34 cellular contexts compared by ENCODE assay signal in the genomic region with DNA sequence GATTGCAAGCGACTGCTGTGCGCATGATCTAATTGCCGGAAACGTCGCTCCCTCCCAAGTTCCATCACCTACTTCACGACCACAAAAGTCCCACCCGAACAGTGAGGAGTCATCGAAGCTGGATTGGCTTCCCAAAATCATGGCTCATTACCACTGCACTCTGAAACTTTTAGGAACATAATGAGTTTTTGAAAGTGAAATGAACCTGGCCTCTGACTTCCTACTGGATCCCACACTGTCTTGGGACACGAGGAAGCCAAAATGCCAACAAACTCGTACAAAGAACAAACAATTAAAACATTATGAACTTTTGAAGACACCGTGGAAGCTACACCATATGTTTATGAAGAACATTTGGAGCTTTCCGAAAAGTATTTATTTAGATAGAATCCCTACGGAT.
"Had no signal": no experiment of that assay in that cellular context is flagged by ENCODE, and none has a peak within 500 bp of the region (broad histone marks: within the 10 kb centered on the region; RNA-seq: fewer than 3 reads in every experiment).

No MANE protein-coding gene starts in this region.

- H3K36me3 ChIP-seq: MG63 had no signal

- H3K9me3 ChIP-seq: MG63 had no signal

- DNase-seq: Karpas-422, Kasumi-1, MG63, MM.1S, MV-4-11, NCI-H1048, NCI-H1092, NCI-H1092 treated with DMSO at 0.1 percent for 48 hours, NCI-H1105, NCI-H1105 treated with DMSO at 0.1 percent for 48 hours, NCI-H1417, NCI-H1417 treated with DMSO at 0.1 percent for 48 hours, NCI-H1436, NCI-H1436 treated with DMSO at 0.1 percent for 48 hours, NCI-H146, NCI-H1694, NCI-H1694 treated with DMSO at 0.1 percent for 48 hours, NCI-H187, NCI-H187 treated with DMSO at 0.1 percent for 48 hours, NCI-H1930, NCI-H2029, NCI-H2029 treated with DMSO at 0.1 percent for 48 hours, NCI-H2081, NCI-H2081 treated with DMSO at 0.1 percent for 48 hours, NCI-H2107, NCI-H2171, NCI-H2171 treated with DMSO at 0.1 percent for 48 hours, NCI-H2227 treated with DMSO at 0.1 percent for 48 hours, NCI-H226, NCI-H345, NCI-H446, NCI-H446 treated with DMSO at 0.1 percent for 48 hours, NCI-H510A had no signal

- H3K4me3 ChIP-seq: MG63 had no signal

- H3K27ac ChIP-seq: KMS-11 had no signal

- H3K27me3 ChIP-seq: MG63 had no signal
